31 cellular contexts compared by ENCODE assay signal in the genomic region with DNA sequence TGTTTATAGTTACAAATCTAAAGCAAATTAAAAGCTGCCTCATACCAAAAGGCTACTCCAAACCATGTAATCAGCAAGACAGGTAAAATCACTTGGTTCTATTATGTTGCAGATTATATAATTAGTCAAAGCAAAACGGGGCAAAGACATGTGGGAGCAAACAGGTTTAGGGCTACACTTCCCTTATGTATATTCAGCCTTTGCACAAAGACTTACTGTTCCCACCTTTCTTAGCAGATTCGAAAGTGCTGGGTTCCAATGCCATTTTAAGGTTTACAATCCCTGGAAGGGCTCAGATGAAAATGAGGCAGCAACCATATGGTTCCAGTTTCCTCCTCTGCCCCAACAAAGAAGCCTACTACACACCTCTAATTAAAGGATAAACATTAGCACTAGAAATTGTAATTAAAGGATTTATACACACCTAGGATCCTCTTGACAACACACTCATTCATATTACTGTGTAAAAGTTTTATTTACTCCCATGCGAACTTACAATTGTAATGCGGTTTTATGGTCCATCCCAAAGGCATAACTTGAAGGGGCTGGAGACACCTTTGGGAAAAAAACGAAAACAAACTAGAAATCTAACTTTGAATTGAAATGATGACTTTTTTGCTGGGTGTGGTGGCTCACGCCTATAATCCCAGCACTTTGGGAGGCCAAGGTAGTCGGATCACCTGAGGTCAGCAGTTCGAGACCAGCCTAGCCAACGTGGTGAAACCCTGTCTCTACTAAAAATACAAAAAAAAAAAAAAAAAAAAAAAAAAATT.
"Had no signal": no experiment of that assay in that cellular context is flagged by ENCODE, and none has a peak within 500 bp of the region (broad histone marks: within the 10 kb centered on the region; RNA-seq: fewer than 3 reads in every experiment).

No MANE protein-coding gene starts in this region.

- FAIRE-seq: colon, endometrium, frontal cortex, kidney, pancreas, urothelium cell line had no signal

- ATAC-seq: body of pancreas; left colon; naive thymus-derived CD4-positive, alpha-beta T cell; pancreas; sciatic nerve; stimulated activated effector memory CD8-positive, alpha-beta T cell treated with anti-CD3 and anti-CD28 coated beads, Interleukin-12 subunit alpha, Interleukin-12 subunit beta, amount 100 ng/mL, for 72 hours had no signal

- H3K4me1 ChIP-seq: adrenal gland, body of pancreas, esophagus squamous epithelium, pancreas, prostate gland had no signal

- H3K27me3 ChIP-seq: adrenal gland, body of pancreas, esophagus squamous epithelium, pancreas had no signal

- H3K4me3 ChIP-seq: adrenal gland, body of pancreas, esophagus squamous epithelium, pancreas, prostate gland, skin epidermis, thoracic aorta had no signal

- H3K36me3 ChIP-seq: adrenal gland, esophagus squamous epithelium, pancreas, prostate gland, thoracic aorta had no signal

- H3K9me3 ChIP-seq: adrenal gland, body of pancreas, esophagus squamous epithelium, pancreas, prostate gland, thoracic aorta had no signal

- H3K27ac ChIP-seq: adrenal gland, body of pancreas, epithelial cell of prostate, esophagus squamous epithelium, pancreas, prostate gland, skin epidermis, thoracic aorta had no signal

- DNase-seq: activated CD4-positive, alpha-beta T cell treated with anti-CD3 and anti-CD28 coated beads for 4 hours; activated CD4-positive, alpha-beta T cell treated with anti-CD3 and anti-CD28 coated beads, Interleukin-2, amount 50 U/mL, for 4 hours; activated CD8-positive, alpha-beta memory T cell treated with anti-CD3 and anti-CD28 coated beads for 24 hours; activated effector memory CD4-positive, alpha-beta T cell treated with Interleukin-2 at 50 U/mL for 16 hours; activated naive CD4-positive, alpha-beta T cell treated with Interleukin-2 at 50 U/mL for 16 hours; adrenal gland; aorta; body of pancreas; dermis blood vessel endothelial cell; effector CD8-positive, alpha-beta T cell; esophagus squamous epithelium; kidney; left colon; midbrain; naive thymus-derived CD4-positive, alpha-beta T cell; nucleus accumbens; pancreas; retina; stimulated activated CD4-positive, alpha-beta T cell treated with anti-CD3 and anti-CD28 coated beads, Interleukin-12 subunit alpha, Interleukin-12 subunit beta, amount 100 ng/mL, for 4 hours; stimulated activated CD4-positive, alpha-beta T cell treated with anti-CD3 and anti-CD28 coated beads, Interleukin-4, amount 100 ng/mL, for 1 hour; trophoblast cell had no signal
